ENCODE assay signal across 15 cellular contexts in the genomic region with DNA sequence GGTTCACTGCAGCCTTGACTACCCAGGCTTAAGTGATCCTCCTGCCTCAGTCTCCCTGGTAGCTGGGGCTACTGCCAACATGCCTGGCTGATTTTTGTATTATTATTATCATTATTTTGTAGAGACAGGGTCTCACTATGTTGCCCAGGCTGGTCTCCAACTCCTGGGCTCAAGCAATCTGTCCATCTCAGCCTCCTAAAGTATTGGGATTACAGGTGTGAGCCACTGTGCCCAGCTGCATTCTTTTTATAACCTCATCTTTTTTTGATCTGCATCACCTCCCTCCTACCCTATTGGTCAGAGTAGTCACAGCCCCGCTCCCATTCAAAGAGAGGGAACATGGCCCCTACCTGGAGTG. TPM values are rescaled to one million over a fixed set of nuclear protein-coding genes. Genes with fewer than 3 reads are reported as not detected.
DNase-seq lines count a peak whose midpoint lies in the region; ATAC-seq and TF ChIP-seq lines count a peak whose summit lies in the region.
"Had no signal": no experiment of that assay in that cellular context is flagged by ENCODE, and none has a peak within 500 bp of the region (broad histone marks: within the 10 kb centered on the region; RNA-seq: fewer than 3 reads in every experiment).

No MANE protein-coding gene starts in this region.

- no peaks in the 10 kb centered on the region for H3K27me3 ChIP-seq in foreskin keratinocyte
- H3K27me3 ChIP-seq: dorsolateral prefrontal cortex, pancreas had no signal

- CTCF ChIA-PET in RWPE1 (lab: Yijun Ruan, JAX): interaction anchor here (0.6 kb wide), 1 partner anchor 55 kb away, joined by 5 read pairs; no protein-coding TSS in a partner anchor

- H3K4me3 Mint-ChIP-seq in stimulated activated memory B cell treated with anti-CD40 and anti-IgM and Interleukin-4, amounts not matched to agents 10 μg/mL and 1 μg/mL and 100 μg/mL, for 72 hours: no peak overlapping the region

- TF ChIP-seq CTCF in RWPE1 (conservative IDR thresholded peaks at IDR 0.05; ENCODE audit: low read depth): no peak
- TF ChIP-seq CTCF in foreskin keratinocyte (conservative IDR thresholded peaks at IDR 0.05): no peak

- no peak for DNase-seq in activated naive CD4-positive, alpha-beta T cell treated with anti-CD3 and anti-CD28 coated beads, Interleukin-2, amount 50 U/mL, for 72 hours (ENCODE audit: low spot score in 2 of 2)
- no peak for DNase-seq in activated naive CD4-positive, alpha-beta T cell (lab: John Stamatoyannopoulos, UW)
- DNase-seq in RWPE1 (ENCODE audit: low spot score) (no peak), foreskin keratinocyte (no peak)
- DNase-seq: activated gamma-delta T cell treated with Interleukin-2 at 50 U/mL for 16 hours, dorsolateral prefrontal cortex, KBM-7, NCI-H1092, NCI-H524, pancreas had no signal

- H3K36me3 Mint-ChIP-seq in activated naive CD4-positive, alpha-beta T cell treated with anti-CD3 and anti-CD28 coated beads, Interleukin-2, amount 50 U/mL, for 72 hours: peaks cover 0 to 32% of the 10 kb centered on the region in 2 donors
- H3K36me3 Mint-ChIP-seq in stimulated activated memory B cell treated with anti-CD40 and anti-IgM and Interleukin-4, amounts not matched to agents 10 μg/mL and 1 μg/mL and 100 μg/mL, for 72 hours: no peaks in the 10 kb centered on the region

- ATAC-seq in activated naive CD4-positive, alpha-beta T cell treated with anti-CD3 and anti-CD28 coated beads, Interleukin-2, amount 50 U/mL, for 72 hours: no peak
- ATAC-seq in foreskin keratinocyte (no peak), HG02852 (IDR thresholded peaks at IDR 0.05; ENCODE audit: unreplicated experiment) (no peak), HG03520 (IDR thresholded peaks at IDR 0.05; ENCODE audit: unreplicated experiment) (no peak), HG03442 (IDR thresholded peaks at IDR 0.05; ENCODE audit: unreplicated experiment) (no peak)
- ATAC-seq in stimulated activated memory B cell treated with anti-CD40 and anti-IgM and Interleukin-4, amounts not matched to agents 10 μg/mL and 1 μg/mL and 100 μg/mL, for 72 hours: no peak
- ATAC-seq: left lobe of liver, pancreas had no signal

- peak overlapping the region; percentile 96 to 98 for H3K27ac Mint-ChIP-seq in activated naive CD4-positive, alpha-beta T cell treated with anti-CD3 and anti-CD28 coated beads, Interleukin-2, amount 50 U/mL, for 72 hours
- H3K27ac Mint-ChIP-seq in stimulated activated memory B cell treated with anti-CD40 and anti-IgM and Interleukin-4, amounts not matched to agents 10 μg/mL and 1 μg/mL and 100 μg/mL, for 72 hours: peak overlapping the region; percentile 63

- peaks cover 54% of the 10 kb centered on the region for H3K4me1 Mint-ChIP-seq in stimulated activated memory B cell treated with anti-CD40 and anti-IgM and Interleukin-4, amounts not matched to agents 10 μg/mL and 1 μg/mL and 100 μg/mL, for 72 hours

- peak overlapping the region; percentile 22; the same call in 1 of the 2 replicates for H3K27ac ChIP-seq in RWPE1
- H3K27ac ChIP-seq in foreskin keratinocyte: peak overlapping the region; percentile 75

- H3K27me3 Mint-ChIP-seq in stimulated activated memory B cell treated with anti-CD40 and anti-IgM and Interleukin-4, amounts not matched to agents 10 μg/mL and 1 μg/mL and 100 μg/mL, for 72 hours: peaks cover 16% of the 10 kb centered on the region

- H3K9me3 Mint-ChIP-seq in activated naive CD4-positive, alpha-beta T cell treated with anti-CD3 and anti-CD28 coated beads, Interleukin-2, amount 50 U/mL, for 72 hours: peaks cover 0 to 19% of the 10 kb centered on the region in 2 donors
- no peaks in the 10 kb centered on the region for H3K9me3 Mint-ChIP-seq in stimulated activated memory B cell treated with anti-CD40 and anti-IgM and Interleukin-4, amounts not matched to agents 10 μg/mL and 1 μg/mL and 100 μg/mL, for 72 hours

- POLR2A ChIA-PET in RWPE1 (lab: Yijun Ruan, JAX; ENCODE audit: low non-redundant PET): no interaction called here

- H3K4me1 ChIP-seq in foreskin keratinocyte: peaks cover 38% of the 10 kb centered on the region

RNA-seq across cellular contexts. Expression of a gene that starts 23.6 kb away (rescaled TPM):
- 100 to 1,000 TPM in 1 of 2 donors, 10 to 100 TPM in 1; 70.0 to 279 TPM for total RNA-seq in activated naive CD4-positive, alpha-beta T cell treated with anti-CD3 and anti-CD28 coated beads, Interleukin-2, amount 50 U/mL, for 72 hours
- total RNA-seq in foreskin keratinocyte: 279 and 373 TPM in 2 replicates
- polyA plus RNA-seq in foreskin keratinocyte: 343 and 439 TPM in 2 replicates

RNA-seq across cellular contexts. Expression of a gene that starts 25.4 kb away (rescaled TPM):
- 100 to 1,000 TPM; 194 to 219 TPM for total RNA-seq in activated naive CD4-positive, alpha-beta T cell treated with anti-CD3 and anti-CD28 coated beads, Interleukin-2, amount 50 U/mL, for 72 hours
- 50.0 and 62.6 TPM in 2 replicates for total RNA-seq in foreskin keratinocyte
- polyA plus RNA-seq in foreskin keratinocyte: 57.4 and 72.2 TPM in 2 replicates

RNA-seq across cellular contexts. Expression of a gene that starts 47.8 kb away (rescaled TPM):
- 1,000 to 10,000 TPM; 1,507 to 1,783 TPM for total RNA-seq in activated naive CD4-positive, alpha-beta T cell treated with anti-CD3 and anti-CD28 coated beads, Interleukin-2, amount 50 U/mL, for 72 hours
- total RNA-seq in foreskin keratinocyte: 1,201 and 1,290 TPM in 2 replicates
- polyA plus RNA-seq in foreskin keratinocyte: 1,224 and 1,454 TPM in 2 replicates

RNA-seq across cellular contexts. Expression of a gene that starts 50.8 kb away (rescaled TPM):
- 100 to 1,000 TPM in 1 of 2 donors, 10 to 100 TPM in 1; 84.2 to 127 TPM for total RNA-seq in activated naive CD4-positive, alpha-beta T cell treated with anti-CD3 and anti-CD28 coated beads, Interleukin-2, amount 50 U/mL, for 72 hours
- 24.8 and 27.4 TPM in 2 replicates for total RNA-seq in foreskin keratinocyte
- polyA plus RNA-seq in foreskin keratinocyte: 13.9 and 15.8 TPM in 2 replicates
